20 cellular contexts compared by ENCODE assay signal in the genomic region with DNA sequence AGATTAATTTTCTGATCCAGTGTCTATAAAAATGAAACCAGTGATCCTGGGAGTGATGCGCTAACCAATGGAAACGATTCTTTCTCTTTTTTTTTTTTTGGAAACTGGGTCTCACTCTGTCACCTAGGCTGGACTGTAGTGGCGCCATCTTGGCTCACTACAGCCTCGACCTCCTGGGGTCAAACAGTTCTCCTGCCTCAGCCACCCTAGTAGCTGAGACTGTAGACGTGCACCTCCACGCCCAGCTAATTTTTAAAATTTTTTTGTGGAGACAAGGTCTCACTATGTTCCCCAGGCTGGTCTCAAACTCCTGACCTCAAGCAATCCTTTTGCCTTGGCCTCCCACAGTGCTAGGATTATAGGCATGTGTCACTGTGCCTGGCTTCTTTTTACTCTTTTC. TPM values are rescaled to one million over a fixed set of nuclear protein-coding genes. Genes with fewer than 3 reads are reported as not detected.
DNase-seq lines count a peak whose midpoint lies in the region; ATAC-seq and TF ChIP-seq lines count a peak whose summit lies in the region.
"Had no signal": no experiment of that assay in that cellular context is flagged by ENCODE, and none has a peak within 500 bp of the region (broad histone marks: within the 10 kb centered on the region; RNA-seq: fewer than 3 reads in every experiment).

No MANE protein-coding gene starts in this region.

- no peaks in the 10 kb centered on the region for H3K27me3 Mint-ChIP-seq in Caco-2 (ENCODE audit: insufficient read depth, unreplicated experiment)
- H3K27me3 Mint-ChIP-seq in activated CD8-positive, alpha-beta memory T cell treated with anti-CD3 and anti-CD28 coated beads, Interleukin-2, amount 10 ng/mL, durations not matched to agents 7 days and 5 days, result peaks cover 3% of the 10 kb centered on the region

- no peaks in the 10 kb centered on the region for H3K36me3 ChIP-seq in Caco-2 (ENCODE audit: control insufficient read depth, insufficient read depth, low read length)
- no peaks in the 10 kb centered on the region for H3K36me3 ChIP-seq in PC-9 (ENCODE audit: low read depth)
- H3K36me3 ChIP-seq in esophagus (ENCODE audit: control insufficient read depth in 2 of 2, insufficient read depth in 2 of 2, low read length in 1 of 2), result no peaks in the 10 kb centered on the region
- H3K36me3 ChIP-seq: right lobe of liver had no signal

- H3K4me3 Mint-ChIP-seq in Caco-2 (ENCODE audit: unreplicated experiment), result no peak overlapping the region
- no peak overlapping the region for H3K4me3 Mint-ChIP-seq in activated CD8-positive, alpha-beta memory T cell treated with anti-CD3 and anti-CD28 coated beads, Interleukin-2, amount 10 ng/mL, durations not matched to agents 7 days and 5 days
- H3K4me3 Mint-ChIP-seq: memory B cell; T-helper 1 cell treated with Interleukin-12 subunit alpha and Interleukin-12 subunit beta and Interleukin-4 antibody, amounts not matched to agents 30 μg/mL and 1 μg/mL, for 36 hours had no signal

- no peak overlapping the region for H2AFZ ChIP-seq in PC-9

- H3K9me3 Mint-ChIP-seq in Caco-2 (ENCODE audit: unreplicated experiment), result no peaks in the 10 kb centered on the region
- H3K9me3 Mint-ChIP-seq in activated CD8-positive, alpha-beta memory T cell treated with anti-CD3 and anti-CD28 coated beads, Interleukin-2, amount 10 ng/mL, durations not matched to agents 7 days and 5 days (ENCODE audit: low read depth), result no peaks in the 10 kb centered on the region
- H3K9me3 Mint-ChIP-seq: activated T-cell treated with anti-CD3 and anti-CD28 coated beads, Interleukin-2, amount 50 U/mL, for 72 hours; memory B cell; T-helper 1 cell treated with Interleukin-12 subunit alpha and Interleukin-12 subunit beta and Interleukin-4 antibody, amounts not matched to agents 30 μg/mL and 1 μg/mL, for 36 hours had no signal

- peaks cover 23% of the 10 kb centered on the region for H3K79me2 ChIP-seq in PC-9 (ENCODE audit: low read depth)

- H3K4me1 ChIP-seq in Caco-2, result peaks cover 21% of the 10 kb centered on the region
- peaks cover 16% of the 10 kb centered on the region for H3K4me1 ChIP-seq in PC-9 (replicated peaks; ENCODE audit: insufficient read depth)
- peaks cover 0 to 2% of the 10 kb centered on the region in 2 donors for H3K4me1 ChIP-seq in esophagus (ENCODE audit: control insufficient read depth in 2 of 2, insufficient read depth in 2 of 2, low read length in 1 of 2)
- H3K4me1 ChIP-seq: right lobe of liver had no signal

- DNase-seq in Caco-2, result no peak
- no peak for DNase-seq in PC-9
- no peak for DNase-seq in activated CD8-positive, alpha-beta memory T cell treated with anti-CD3 and anti-CD28 coated beads, Interleukin-2, amount 10 ng/mL, durations not matched to agents 7 days and 5 days
- DNase-seq in activated CD4-positive, alpha-beta T cell treated with anti-CD3 and anti-CD28 coated beads for 48 hours, result no peak
- DNase-seq: activated CD4-positive, alpha-beta T cell treated with anti-CD3 and anti-CD28 coated beads, Interleukin-2, amount 50 U/mL, for 4 hours; activated naive CD4-positive, alpha-beta T cell; activated T-cell treated with anti-CD3 and anti-CD28 coated beads, Interleukin-2, amount 50 U/mL, for 72 hours; effector CD8-positive, alpha-beta T cell; NCI-H1105; NCI-H187 treated with DMSO at 0.1 percent for 48 hours; NCI-H2171; right lobe of liver; stimulated activated CD4-positive, alpha-beta T cell treated with anti-CD3 and anti-CD28 coated beads, Interleukin-4, amount 100 ng/mL, for 24 hours had no signal

- peak overlapping the region; percentile 53 for H3K27ac Mint-ChIP-seq in Caco-2 (ENCODE audit: unreplicated experiment)
- H3K27ac Mint-ChIP-seq in activated CD8-positive, alpha-beta memory T cell treated with anti-CD3 and anti-CD28 coated beads, Interleukin-2, amount 10 ng/mL, durations not matched to agents 7 days and 5 days, result no peak overlapping the region
- H3K27ac Mint-ChIP-seq: memory B cell; T-helper 1 cell treated with Interleukin-12 subunit alpha and Interleukin-12 subunit beta and Interleukin-4 antibody, amounts not matched to agents 30 μg/mL and 1 μg/mL, for 36 hours had no signal

- peak overlapping the region; percentile 100 for H3K27ac ChIP-seq in PC-9
- H3K27ac ChIP-seq in esophagus (ENCODE audit: low read depth in 2 of 2, low read length in 1 of 2), result peak overlapping the region; percentile 78 to 94
- H3K27ac ChIP-seq in skin epidermis, result peak overlapping the region in 19 of 21 experiments; percentile 10 to 98 (median 76)
- H3K27ac ChIP-seq: right lobe of liver had no signal

- WGBS in esophagus, 2 donors, result 71 to 72% methylated on average over 6 of the region's 6 CpGs

- no peaks in the 10 kb centered on the region for H3K9me3 ChIP-seq in Caco-2
- H3K9me3 ChIP-seq in PC-9 (ENCODE audit: insufficient read depth, low read depth), result no peaks in the 10 kb centered on the region
- H3K9me3 ChIP-seq in esophagus (ENCODE audit: control insufficient read depth in 2 of 2, insufficient read depth in 1 of 2, low read depth in 1 of 2, low read length in 1 of 2), result no peaks in the 10 kb centered on the region
- H3K9me3 ChIP-seq: right lobe of liver had no signal

- CTCF ChIA-PET in Caco-2 (lab: Charles Lee), result no interaction called here
- CTCF ChIA-PET in PC-9 (lab: Charles Lee), result interaction anchor here (0.9 kb wide), 1 partner anchor 9 kb away, joined by 3 read pairs; no protein-coding TSS in a partner anchor
- CTCF ChIA-PET in activated CD8-positive, alpha-beta memory T cell treated with anti-CD3 and anti-CD28 coated beads, Interleukin-2, amount 10 ng/mL, durations not matched to agents 7 days and 5 days (lab: Charles Lee), result interaction anchor here (1.3 kb wide), 1 partner anchor 34 kb away, joined by 4 read pairs; no protein-coding TSS in a partner anchor

- POLR2A ChIA-PET in Caco-2 (lab: Charles Lee) (no interaction called here), PC-9 (lab: Charles Lee; ENCODE audit: unreplicated experiment) (no interaction called here)

- no peak for TF ChIP-seq CTCF in Caco-2 (IDR thresholded peaks at IDR 0.05; ENCODE audit: insufficient read depth in 1 of 2, low read depth in 1 of 2, low read length in 1 of 2, severe bottlenecking in 1 of 2, unreplicated experiment in 1 of 2)
- no peak for TF ChIP-seq CTCF in PC-9 (conservative IDR thresholded peaks at IDR 0.05)

- peaks cover 20% of the 10 kb centered on the region for H3K36me3 Mint-ChIP-seq in Caco-2 (ENCODE audit: insufficient read depth, unreplicated experiment)
- H3K36me3 Mint-ChIP-seq in activated CD8-positive, alpha-beta memory T cell treated with anti-CD3 and anti-CD28 coated beads, Interleukin-2, amount 10 ng/mL, durations not matched to agents 7 days and 5 days, result peaks cover 2% of the 10 kb centered on the region
- H3K36me3 Mint-ChIP-seq: brain had no signal

- H3K27me3 ChIP-seq in Caco-2 (replicated peaks; ENCODE audit: control insufficient read depth, insufficient read depth, low read length) (no peaks in the 10 kb centered on the region), PC-9 (ENCODE audit: insufficient read depth, low read depth) (no peaks in the 10 kb centered on the region), esophagus (ENCODE audit: control insufficient read depth in 1 of 2, insufficient read depth in 2 of 2, low read length in 2 of 2) (no peaks in the 10 kb centered on the region)
- H3K27me3 ChIP-seq: right lobe of liver had no signal

- peak overlapping the region; percentile 93 for H3K4me2 ChIP-seq in PC-9

- no peaks in the 10 kb centered on the region for H3K9me2 ChIP-seq in PC-9 (ENCODE audit: insufficient read depth)

- BruUV-seq in Caco-2 (replicated peaks; lab: Mats Ljungman, UMichigan), result no TSS peak
- no TSS peak for BruUV-seq in PC-9 (replicated peaks; lab: Mats Ljungman, UMichigan)

- no peak for ATAC-seq in activated CD8-positive, alpha-beta memory T cell treated with anti-CD3 and anti-CD28 coated beads, Interleukin-2, amount 10 ng/mL, durations not matched to agents 7 days and 5 days
- no peak for ATAC-seq in GM18907 (IDR thresholded peaks at IDR 0.05; ENCODE audit: unreplicated experiment)
- ATAC-seq: activated T-cell treated with anti-CD3 and anti-CD28 coated beads, Interleukin-2, amount 50 U/mL, for 72 hours; left lobe of liver; right lobe of liver had no signal

- H4K20me1 ChIP-seq in PC-9 (ENCODE audit: insufficient read depth), result no peaks in the 10 kb centered on the region

- intact Hi-C loops in Caco-2 (cut with micrococcal nuclease; ENCODE audit: unreplicated experiment) (loop anchor here (5.0 kb wide), 1 partner anchor 34 kb away; no protein-coding TSS in a partner anchor), PC-9 (cut with micrococcal nuclease; ENCODE audit: unreplicated experiment) (loop anchor here (5.0 kb wide), 1 partner anchor 49 kb away; no protein-coding TSS in a partner anchor)

- H3F3A ChIP-seq in PC-9 (ENCODE audit: insufficient read depth, low read depth), result peaks cover 32% of the 10 kb centered on the region

- peaks cover 16% of the 10 kb centered on the region for H3K4me1 Mint-ChIP-seq in Caco-2 (ENCODE audit: low read depth, unreplicated experiment)
- H3K4me1 Mint-ChIP-seq in activated CD8-positive, alpha-beta memory T cell treated with anti-CD3 and anti-CD28 coated beads, Interleukin-2, amount 10 ng/mL, durations not matched to agents 7 days and 5 days, result peaks cover 27% of the 10 kb centered on the region
- H3K4me1 Mint-ChIP-seq: memory B cell had no signal

- H3K4me3 ChIP-seq in Caco-2 (ENCODE audit: low read depth, low read length) (no peak overlapping the region), PC-9 (no peak overlapping the region), esophagus (ENCODE audit: low read depth in 1 of 2, low read length in 2 of 2) (no peak overlapping the region), skin epidermis (no peak overlapping the region)
- H3K4me3 ChIP-seq: right lobe of liver had no signal

RNA-seq across cellular contexts. Expression of a gene that starts 3.4 kb away (rescaled TPM):
- total RNA-seq in Caco-2 (2022) (101 and 103 TPM in 2 replicates), PC-9 (2021) (158 and 170 TPM in 2 replicates)
- 10 to 100 TPM; 48.8 TPM for polyA plus RNA-seq in esophagus
- 100 to 1,000 TPM; 133 to 194 TPM for total RNA-seq in activated CD8-positive, alpha-beta memory T cell treated with anti-CD3 and anti-CD28 coated beads, Interleukin-2, amount 10 ng/mL, durations not matched to agents 7 days and 5 days
